In the genomic region with DNA sequence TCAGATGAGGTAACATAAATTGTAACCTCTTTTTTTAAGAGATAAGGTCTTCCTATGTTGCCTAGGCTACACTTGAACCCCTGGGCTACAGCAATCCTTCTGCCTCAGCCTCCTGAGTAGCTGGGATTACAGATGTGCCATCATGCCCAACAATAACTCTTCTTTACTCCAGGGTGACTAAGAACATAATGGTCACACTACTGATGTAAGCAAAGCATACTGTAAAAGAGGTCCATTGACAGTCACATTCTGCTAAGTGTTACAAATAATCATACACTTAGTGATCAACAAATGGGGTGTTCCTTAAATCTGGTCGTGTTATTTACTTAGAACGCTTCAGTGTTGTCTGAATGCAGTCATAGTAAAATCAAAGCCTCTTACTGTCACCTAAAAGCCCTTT, we compare ENCODE assay signal across 1 cellular context.
TF ChIP-seq lines count a peak whose summit lies in the region.

No MANE protein-coding gene starts in this region.

TF ChIP-seq in IMR-90, 13 proteins besides CTCF, POLR2A, EP300 and RAD21:
- TF ChIP-seq USF2 (IDR thresholded peaks at IDR 0.05; ENCODE audit: low read depth, low read length) (no peak), NFE2L2 (IDR thresholded peaks at IDR 0.05; ENCODE audit: low read depth, low read length) (no peak), FOS (IDR thresholded peaks at IDR 0.05; ENCODE audit: low read depth, low read length) (no peak), CEBPB (IDR thresholded peaks at IDR 0.05; ENCODE audit: low read depth, low read length) (no peak), MAFK (IDR thresholded peaks at IDR 0.05; ENCODE audit: low read depth, low read length) (no peak), BHLHE40 (IDR thresholded peaks at IDR 0.05; ENCODE audit: low read depth, low read length) (no peak; the same call in 1 of the 2 replicates), MAZ (IDR thresholded peaks at IDR 0.05; ENCODE audit: borderline replicate concordance, low read depth, low read length) (no peak), MXI1 (IDR thresholded peaks at IDR 0.05; ENCODE audit: borderline replicate concordance, low read depth, low read length) (no peak), SMC3 (IDR thresholded peaks at IDR 0.05; ENCODE audit: low read depth, low read length) (no peak), CHD1 (IDR thresholded peaks at IDR 0.05; ENCODE audit: low read depth, low read length) (no peak), ELK1 (IDR thresholded peaks at IDR 0.05; ENCODE audit: borderline replicate concordance, low read depth, low read length) (no peak), RCOR1 (IDR thresholded peaks at IDR 0.05; ENCODE audit: insufficient replicate concordance, low read length) (no peak), RFX5 (IDR thresholded peaks at IDR 0.05; ENCODE audit: low read depth, low read length) (no peak)
